Comparison of ENCODE assay signal across 18 cellular contexts in the genomic region with DNA sequence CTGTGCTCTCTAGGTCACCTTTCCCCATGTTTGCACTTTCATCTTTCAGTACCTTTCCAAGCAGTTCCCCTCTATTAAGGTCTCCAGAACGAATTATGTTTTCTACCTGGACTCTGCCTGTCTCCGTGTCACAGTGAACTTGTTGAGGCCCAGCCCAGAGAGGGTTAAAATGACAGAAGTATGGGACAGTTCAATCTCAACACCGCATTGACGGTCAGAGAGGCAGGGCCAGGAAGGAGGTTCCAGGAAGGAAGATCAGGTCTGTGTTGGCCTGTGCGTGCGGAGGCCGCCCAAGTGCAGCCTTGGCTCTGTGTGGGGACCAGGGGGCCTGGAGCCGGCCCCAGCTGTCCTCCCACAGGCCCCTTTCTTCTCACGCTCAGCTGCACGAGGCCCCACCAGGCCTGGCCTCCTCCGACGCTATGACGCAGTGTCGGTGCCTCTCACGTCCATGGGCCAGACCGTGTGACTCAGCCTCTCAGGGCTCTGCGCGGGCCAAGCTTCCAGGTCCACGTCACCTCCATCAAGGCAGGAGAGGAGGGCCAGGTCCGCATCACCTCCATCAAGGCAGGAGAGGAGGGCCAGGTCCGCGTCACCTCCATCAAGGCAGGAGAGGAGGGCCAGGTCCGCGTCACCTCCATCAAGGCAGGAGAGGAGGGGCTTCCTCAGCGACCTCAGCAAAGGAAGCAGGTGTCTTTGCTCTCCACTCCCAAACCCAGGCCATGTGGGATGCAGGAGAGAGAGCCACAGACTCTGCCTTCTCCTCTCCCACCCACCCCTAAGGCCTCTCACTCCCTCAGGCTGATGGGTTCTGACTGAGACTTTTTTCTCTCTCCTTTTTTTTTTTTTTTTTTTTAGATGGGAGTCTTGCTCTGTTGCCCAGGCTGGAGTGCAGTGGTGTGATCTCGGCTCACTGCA.
DNase-seq lines count a peak whose midpoint lies in the region; ATAC-seq and TF ChIP-seq lines count a peak whose summit lies in the region.
"Had no signal": no experiment of that assay in that cellular context is flagged by ENCODE, and none has a peak within 500 bp of the region (broad histone marks: within the 10 kb centered on the region; RNA-seq: fewer than 3 reads in every experiment).

No MANE protein-coding gene starts in this region.

- H3K79me1 ChIP-seq in neuronal stem cell (ENCODE audit: low read depth, low read length), result no peaks in the 10 kb centered on the region

- peak in 3 of 4 donors; percentile 0 to 49 (median 26) for ATAC-seq in heart left ventricle
- ATAC-seq in activated CD4-positive, alpha-beta T cell treated with anti-CD3 and anti-CD28 coated beads for 36 hours, result no peak
- ATAC-seq: foreskin keratinocyte had no signal

- H2BK12ac ChIP-seq in neuronal stem cell (ENCODE audit: low read length), result no peak overlapping the region

- H3K27ac ChIP-seq in breast epithelium, result peak overlapping the region; percentile 38 to 74
- peak overlapping the region in 9 of 12 donors; percentile 33 to 97 (median 89) for H3K27ac ChIP-seq in heart left ventricle
- no peak overlapping the region for H3K27ac ChIP-seq in neuronal stem cell (replicated peaks; ENCODE audit: low read length)
- H3K27ac ChIP-seq: ascending aorta, foreskin keratinocyte had no signal

- peak; percentile 15 to 48 for DNase-seq in breast epithelium (ENCODE audit: low spot score in 2 of 2)
- DNase-seq in MCF 10A (ENCODE audit: unreplicated experiment), result no peak
- peak; percentile 78 to 87 (median 86) for DNase-seq in heart left ventricle
- no peak for DNase-seq in neuronal stem cell (ENCODE audit: low spot score)
- DNase-seq in osteocyte (ENCODE audit: extremely low spot score, unreplicated experiment), result no peak
- DNase-seq in MV-4-11 (lab: John Stamatoyannopoulos, UW), result no peak
- DNase-seq in RKO (ENCODE audit: low spot score), result no peak
- DNase-seq in activated CD4-positive, alpha-beta T cell treated with anti-CD3 and anti-CD28 coated beads for 36 hours, result no peak
- DNase-seq: activated CD4-positive, alpha-beta T cell treated with anti-CD3 and anti-CD28 coated beads, Interleukin-2, amount 50 U/mL, for 4 hours; effector CD4-positive, alpha-beta T cell; foreskin keratinocyte; Kasumi-1; NCI-H1694; NCI-H526; stimulated activated CD4-positive, alpha-beta T cell treated with anti-CD3 and anti-CD28 coated beads, Interleukin-2, amount 100 ng/mL, for 48 hours had no signal

- H2AFZ ChIP-seq in neuronal stem cell (ENCODE audit: low read length), result no peak overlapping the region

- H4K91ac ChIP-seq in neuronal stem cell (ENCODE audit: low read depth, low read length, poor library complexity), result no peak overlapping the region

- H3K9me3 ChIP-seq in breast epithelium, result no peaks in the 10 kb centered on the region
- H3K9me3 ChIP-seq in heart left ventricle, result no peaks in the 10 kb centered on the region
- H3K9me3 ChIP-seq in neuronal stem cell (replicated peaks in 1 of 2; ENCODE audit: control insufficient read depth in 2 of 2, insufficient read depth in 1 of 2, low read depth in 1 of 2, low read length in 2 of 2), result no peaks in the 10 kb centered on the region
- H3K9me3 ChIP-seq: ascending aorta, Peyer's patch had no signal

- H3K36me3 ChIP-seq in breast epithelium (no peaks in the 10 kb centered on the region), heart left ventricle (no peaks in the 10 kb centered on the region), neuronal stem cell (replicated peaks in 1 of 2; ENCODE audit: control insufficient read depth in 2 of 2, insufficient read depth in 2 of 2, low read length in 2 of 2) (no peaks in the 10 kb centered on the region)
- H3K36me3 ChIP-seq: ascending aorta, Peyer's patch had no signal

- no peak overlapping the region for H3K23ac ChIP-seq in neuronal stem cell (ENCODE audit: low read depth, low read length, poor library complexity)

- no peak overlapping the region for H3K9ac ChIP-seq in neuronal stem cell (ENCODE audit: low read depth, low read length, poor library complexity)

- H3K4me3 Mint-ChIP-seq in MCF 10A (ENCODE audit: unreplicated experiment) (no peak overlapping the region), osteocyte (ENCODE audit: unreplicated experiment) (no peak overlapping the region)
- no peak overlapping the region for H3K4me3 Mint-ChIP-seq in activated CD4-positive, alpha-beta T cell treated with anti-CD3 and anti-CD28 coated beads for 36 hours

- H3K27me3 ChIP-seq in breast epithelium (no peaks in the 10 kb centered on the region), heart left ventricle (no peaks in the 10 kb centered on the region), neuronal stem cell (ENCODE audit: control insufficient read depth in 3 of 3, insufficient read depth in 3 of 3, low read depth in 1 of 3, low read length in 3 of 3) (no peaks in the 10 kb centered on the region)
- H3K27me3 ChIP-seq: ascending aorta, Peyer's patch had no signal

- no peak overlapping the region for H3K27ac Mint-ChIP-seq in MCF 10A (ENCODE audit: low read depth, unreplicated experiment)
- H3K27ac Mint-ChIP-seq in osteocyte (ENCODE audit: unreplicated experiment), result no peak overlapping the region
- no peak overlapping the region for H3K27ac Mint-ChIP-seq in activated CD4-positive, alpha-beta T cell treated with anti-CD3 and anti-CD28 coated beads for 36 hours
- H3K27ac Mint-ChIP-seq: activated T-helper 2 cell treated with anti-CD3 and anti-CD28 coated beads, Interferon-gamma antibody, Interleukin-2, Interleukin-4, amounts not matched to agents 10 μg/mL and 5 μg/mL and 100 μg/mL, durations not matched to agents 14 hours and 24 hours and 36 hours had no signal

- peaks cover 11% of the 10 kb centered on the region for H3K4me1 Mint-ChIP-seq in MCF 10A (ENCODE audit: insufficient read depth, unreplicated experiment)
- peaks cover 56% of the 10 kb centered on the region for H3K4me1 Mint-ChIP-seq in osteocyte (ENCODE audit: unreplicated experiment)
- H3K4me1 Mint-ChIP-seq in activated CD4-positive, alpha-beta T cell treated with anti-CD3 and anti-CD28 coated beads for 36 hours, result peaks cover 2% of the 10 kb centered on the region

- no peak overlapping the region for H2BK120ac ChIP-seq in neuronal stem cell (ENCODE audit: low read depth, low read length)

- no peak overlapping the region for H4K8ac ChIP-seq in neuronal stem cell (ENCODE audit: low read depth, low read length)

- H3K36me3 Mint-ChIP-seq in MCF 10A (ENCODE audit: insufficient read depth, unreplicated experiment) (no peaks in the 10 kb centered on the region), osteocyte (ENCODE audit: unreplicated experiment) (no peaks in the 10 kb centered on the region)
- no peaks in the 10 kb centered on the region for H3K36me3 Mint-ChIP-seq in activated CD4-positive, alpha-beta T cell treated with anti-CD3 and anti-CD28 coated beads for 36 hours (ENCODE audit: low read depth)

- no peak overlapping the region for H3K4me3 ChIP-seq in breast epithelium
- no peak overlapping the region for H3K4me3 ChIP-seq in heart left ventricle
- H3K4me3 ChIP-seq in neuronal stem cell (ENCODE audit: low read length in 2 of 2), result no peak overlapping the region
- H3K4me3 ChIP-seq: ascending aorta, Peyer's patch had no signal

- H3K4ac ChIP-seq in neuronal stem cell (ENCODE audit: low read length), result no peak overlapping the region

- intact Hi-C loops in breast epithelium (cut with DNase I; ENCODE audit: low total_unique reads) (no loop called here), MCF 10A (cut with micrococcal nuclease) (no loop called here), heart left ventricle (cut with DNase I) (loop anchor here in 9 of 10 donors (2.0 to 5.0 kb wide), 7 partner anchors 44 to 286 kb away; partner anchors contain the start of gene HES1 (in 2 of the 9))
- intact Hi-C loops in activated CD4-positive, alpha-beta T cell treated with anti-CD3 and anti-CD28 coated beads for 36 hours (cut with DNase I, micrococcal nuclease), result no loop called here

- H2BK5ac ChIP-seq in neuronal stem cell (ENCODE audit: low read length), result no peak overlapping the region

- POLR2A ChIA-PET in MCF 10A (lab: Yijun Ruan, JAX), result no interaction called here
- POLR2A ChIA-PET in activated CD4-positive, alpha-beta T cell treated with anti-CD3 and anti-CD28 coated beads for 36 hours (lab: Charles Lee), result interaction anchor here (0.7 kb wide), 1 partner anchor 56 kb away, joined by 3 read pairs; no protein-coding TSS in a partner anchor

- BruUV-seq in MCF 10A (replicated peaks; lab: Mats Ljungman, UMichigan), result no TSS peak

- peak overlapping the region; percentile 42 for H3K18ac ChIP-seq in neuronal stem cell (ENCODE audit: low read length)

- H2AK5ac ChIP-seq in neuronal stem cell (ENCODE audit: low read depth, low read length), result peak overlapping the region; percentile 2

- 53 to 65% (median 61%) methylated on average over 24 to 26 of the region's 26 CpGs for WGBS in heart left ventricle, 4 donors
- no CpG with 5 or more reads among the region's 26 CpGs for WGBS in neuronal stem cell (ENCODE audit: extremely low coverage in 2 of 2, insufficient read length in 2 of 2, insufficient replicate concordance in 1 of 2), 2 donors

- H3K4me1 ChIP-seq in breast epithelium (peaks cover 20 to 31% of the 10 kb centered on the region in 2 donors), heart left ventricle (peaks cover 15 to 87% (median 61%) of the 10 kb centered on the region in 12 donors), neuronal stem cell (ENCODE audit: control insufficient read depth in 2 of 2, insufficient read depth in 1 of 2, low read depth in 1 of 2, low read length in 2 of 2) (peaks cover 23 to 43% of the 10 kb centered on the region in 2 donors)
- H3K4me1 ChIP-seq: foreskin keratinocyte had no signal

- TF ChIP-seq POLR2A in breast epithelium (IDR thresholded peaks at IDR 0.05) (no peak), heart left ventricle (IDR thresholded peaks at IDR 0.05) (no peak)

- H2BK15ac ChIP-seq in neuronal stem cell (ENCODE audit: low read length), result no peak overlapping the region

- H3K9me3 Mint-ChIP-seq in MCF 10A (ENCODE audit: unreplicated experiment) (no peaks in the 10 kb centered on the region), osteocyte (ENCODE audit: unreplicated experiment) (no peaks in the 10 kb centered on the region)
- H3K9me3 Mint-ChIP-seq in activated CD4-positive, alpha-beta T cell treated with anti-CD3 and anti-CD28 coated beads for 36 hours (ENCODE audit: low read depth), result no peaks in the 10 kb centered on the region
- H3K9me3 Mint-ChIP-seq: activated T-helper 2 cell treated with anti-CD3 and anti-CD28 coated beads, Interferon-gamma antibody, Interleukin-2, Interleukin-4, amounts not matched to agents 10 μg/mL and 5 μg/mL and 100 μg/mL, durations not matched to agents 14 hours and 24 hours and 36 hours had no signal

- H3K27me3 Mint-ChIP-seq in MCF 10A (ENCODE audit: insufficient read depth, unreplicated experiment) (no peaks in the 10 kb centered on the region), osteocyte (ENCODE audit: unreplicated experiment) (peaks cover 5% of the 10 kb centered on the region)
- H3K27me3 Mint-ChIP-seq in activated CD4-positive, alpha-beta T cell treated with anti-CD3 and anti-CD28 coated beads for 36 hours, result peaks cover 4% of the 10 kb centered on the region

- no peak overlapping the region for H3K4me2 ChIP-seq in neuronal stem cell (ENCODE audit: insufficient read depth, low read length, poor library complexity, severe bottlenecking)

- TF ChIP-seq CTCF in breast epithelium (IDR thresholded peaks at IDR 0.05) (no peak), MCF 10A (IDR thresholded peaks at IDR 0.05; ENCODE audit: unreplicated experiment) (no peak), heart left ventricle (IDR thresholded peaks at IDR 0.05) (no peak), osteocyte (IDR thresholded peaks at IDR 0.05) (no peak)

- CTCF ChIA-PET in MCF 10A (lab: Yijun Ruan, JAX), result interaction anchor here (0.7 to 0.9 kb wide), 2 partner anchors 30 to 76 kb away, joined by 3 to 5 read pairs; no protein-coding TSS in a partner anchor
- CTCF ChIA-PET in activated CD4-positive, alpha-beta T cell treated with anti-CD3 and anti-CD28 coated beads for 36 hours (lab: Charles Lee), result interaction anchor here (0.7 to 0.8 kb wide), 4 partner anchors 12 to 313 kb away, joined by 3 read pairs; no protein-coding TSS in a partner anchor

- peak overlapping the region; percentile 23 for H3K14ac ChIP-seq in neuronal stem cell (ENCODE audit: low read length)

Comparison
In these comparisons a context has a peak if more than half of its experiments do, and no peak if none do; other contexts are left out.
1. DNase-seq: peak in breast epithelium (2 of 2) and heart left ventricle (5 of 5); none in MCF 10A (single experiment), neuronal stem cell (single experiment), osteocyte (single experiment), MV-4-11 (single experiment), RKO (single experiment) and activated CD4-positive, alpha-beta T cell treated with anti-CD3 and anti-CD28 coated beads for 36 hours (single experiment).
2. intact Hi-C loops: an anchor here in heart left ventricle (2.0 to 5.0 kb wide); none called in breast epithelium, MCF 10A and activated CD4-positive, alpha-beta T cell treated with anti-CD3 and anti-CD28 coated beads for 36 hours.